In the genomic region with DNA sequence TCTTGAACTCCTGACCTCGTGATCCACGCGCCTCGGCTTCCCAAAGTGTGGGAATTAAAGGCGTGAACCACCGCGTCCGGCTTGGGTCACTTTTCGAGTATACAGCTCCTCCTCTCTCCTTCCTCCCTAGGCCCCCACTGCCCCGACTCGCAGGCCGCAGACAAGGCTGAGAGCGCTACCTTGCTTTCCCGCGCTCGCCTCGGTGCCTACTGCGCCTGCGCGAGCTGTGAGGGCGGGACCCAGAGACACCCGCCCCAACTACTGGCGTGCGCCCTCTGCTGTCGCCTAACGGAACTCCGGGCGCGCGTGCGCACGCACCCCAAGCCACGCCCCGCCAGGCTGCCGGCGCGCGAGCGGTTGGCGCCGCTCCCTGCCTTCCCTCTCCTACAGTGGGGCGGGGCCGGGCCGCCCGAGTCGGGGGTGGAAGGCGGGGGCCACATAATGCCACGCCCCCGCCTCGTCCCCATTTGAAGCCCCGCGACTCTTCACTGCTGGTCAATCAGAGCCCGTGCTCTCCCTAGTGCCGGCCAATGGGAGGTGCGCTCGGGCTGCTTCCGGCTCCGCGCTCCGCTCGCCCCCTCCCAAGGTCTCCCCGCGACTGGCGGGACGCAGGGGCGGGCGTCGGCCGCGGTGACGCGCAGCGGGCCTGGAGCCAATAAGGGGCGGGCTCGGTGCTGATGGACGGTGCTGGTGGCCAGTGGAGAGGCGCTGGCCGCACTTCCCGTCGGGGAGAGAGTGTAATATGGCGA, we compare ENCODE assay signal across 1 cellular context.
TF ChIP-seq lines count a peak whose summit lies in the region.

A gene (plus strand): TSS at position 730 of the 749 bp plus-strand sequence. CDS start 13 bp downstream, at position 743.

TF ChIP-seq in HepG2, 621 proteins besides CTCF, POLR2A, EP300 and RAD21 (continued from another document and continues in another):
- TF ChIP-seq, protein P1, sequence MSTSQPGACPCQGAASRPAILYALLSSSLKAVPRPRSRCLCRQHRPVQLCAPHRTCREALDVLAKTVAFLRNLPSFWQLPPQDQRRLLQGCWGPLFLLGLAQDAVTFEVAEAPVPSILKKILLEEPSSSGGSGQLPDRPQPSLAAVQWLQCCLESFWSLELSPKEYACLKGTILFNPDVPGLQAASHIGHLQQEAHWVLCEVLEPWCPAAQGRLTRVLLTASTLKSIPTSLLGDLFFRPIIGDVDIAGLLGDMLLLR (CRISPR knock-in tag; IDR thresholded peaks at IDR 0.05), result peak; percentile 37; the same call in 1 of the 2 replicates
- TF ChIP-seq ZNF547 (CRISPR knock-in tag; IDR thresholded peaks at IDR 0.05), result peak; percentile 60; the same call in 1 of the 2 replicates
- no peak for TF ChIP-seq NR2F6 (IDR thresholded peaks at IDR 0.05)
- no peak for TF ChIP-seq NR2F6 (CRISPR knock-in tag; IDR thresholded peaks at IDR 0.05)
- TF ChIP-seq SP5 (CRISPR knock-in tag; IDR thresholded peaks at IDR 0.05; ENCODE audit: borderline replicate concordance, low read depth), result peak; percentile 89
- TF ChIP-seq ZNF160 (CRISPR knock-in tag; IDR thresholded peaks at IDR 0.05), result peak; percentile 51; the same call in 1 of the 2 replicates
- TF ChIP-seq, protein P2, sequence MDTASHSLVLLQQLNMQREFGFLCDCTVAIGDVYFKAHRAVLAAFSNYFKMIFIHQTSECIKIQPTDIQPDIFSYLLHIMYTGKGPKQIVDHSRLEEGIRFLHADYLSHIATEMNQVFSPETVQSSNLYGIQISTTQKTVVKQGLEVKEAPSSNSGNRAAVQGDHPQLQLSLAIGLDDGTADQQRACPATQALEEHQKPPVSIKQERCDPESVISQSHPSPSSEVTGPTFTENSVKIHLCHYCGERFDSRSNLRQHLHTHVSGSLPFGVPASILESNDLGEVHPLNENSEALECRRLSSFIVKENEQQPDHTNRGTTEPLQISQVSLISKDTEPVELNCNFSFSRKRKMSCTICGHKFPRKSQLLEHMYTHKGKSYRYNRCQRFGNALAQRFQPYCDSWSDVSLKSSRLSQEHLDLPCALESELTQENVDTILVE (CRISPR knock-in tag; IDR thresholded peaks at IDR 0.05), result peak; percentile 59; the same call in 1 of the 2 replicates
- TF ChIP-seq, protein P3, sequence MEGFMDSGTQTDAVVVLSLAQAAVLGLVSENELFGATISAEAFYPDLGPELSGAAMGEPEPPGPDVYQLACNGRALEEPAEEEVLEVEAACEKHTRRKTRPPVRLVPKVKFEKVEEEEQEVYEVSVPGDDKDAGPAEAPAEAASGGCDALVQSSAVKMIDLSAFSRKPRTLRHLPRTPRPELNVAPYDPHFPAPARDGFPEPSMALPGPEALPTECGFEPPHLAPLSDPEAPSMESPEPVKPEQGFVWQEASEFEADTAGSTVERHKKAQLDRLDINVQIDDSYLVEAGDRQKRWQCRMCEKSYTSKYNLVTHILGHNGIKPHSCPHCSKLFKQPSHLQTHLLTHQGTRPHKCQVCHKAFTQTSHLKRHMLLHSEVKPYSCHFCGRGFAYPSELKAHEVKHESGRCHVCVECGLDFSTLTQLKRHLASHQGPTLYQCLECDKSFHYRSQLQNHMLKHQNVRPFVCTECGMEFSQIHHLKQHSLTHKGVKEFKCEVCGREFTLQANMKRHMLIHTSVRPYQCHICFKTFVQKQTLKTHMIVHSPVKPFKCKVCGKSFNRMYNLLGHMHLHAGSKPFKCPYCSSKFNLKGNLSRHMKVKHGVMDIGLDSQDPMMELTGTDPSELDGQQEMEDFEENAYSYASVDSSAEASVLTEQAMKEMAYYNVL (CRISPR knock-in tag; IDR thresholded peaks at IDR 0.05; ENCODE audit: borderline replicate concordance), result peak; percentile 69; the same call in 1 of the 2 replicates
- TF ChIP-seq, protein P4, sequence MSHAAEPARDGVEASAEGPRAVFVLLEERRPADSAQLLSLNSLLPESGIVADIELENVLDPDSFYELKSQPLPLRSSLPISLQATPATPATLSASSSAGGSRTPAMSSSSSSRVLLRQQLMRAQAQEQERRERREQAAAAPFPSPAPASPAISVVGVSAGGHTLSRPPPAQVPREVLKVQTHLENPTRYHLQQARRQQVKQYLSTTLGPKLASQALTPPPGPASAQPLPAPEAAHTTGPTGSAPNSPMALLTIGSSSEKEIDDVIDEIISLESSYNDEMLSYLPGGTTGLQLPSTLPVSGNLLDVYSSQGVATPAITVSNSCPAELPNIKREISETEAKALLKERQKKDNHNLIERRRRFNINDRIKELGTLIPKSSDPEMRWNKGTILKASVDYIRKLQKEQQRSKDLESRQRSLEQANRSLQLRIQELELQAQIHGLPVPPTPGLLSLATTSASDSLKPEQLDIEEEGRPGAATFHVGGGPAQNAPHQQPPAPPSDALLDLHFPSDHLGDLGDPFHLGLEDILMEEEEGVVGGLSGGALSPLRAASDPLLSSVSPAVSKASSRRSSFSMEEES (CRISPR knock-in tag; IDR thresholded peaks at IDR 0.05), result 0 out of 2 replicates have a peak, but pooled peaks have one; percentile 35
- TF ChIP-seq, protein P5, sequence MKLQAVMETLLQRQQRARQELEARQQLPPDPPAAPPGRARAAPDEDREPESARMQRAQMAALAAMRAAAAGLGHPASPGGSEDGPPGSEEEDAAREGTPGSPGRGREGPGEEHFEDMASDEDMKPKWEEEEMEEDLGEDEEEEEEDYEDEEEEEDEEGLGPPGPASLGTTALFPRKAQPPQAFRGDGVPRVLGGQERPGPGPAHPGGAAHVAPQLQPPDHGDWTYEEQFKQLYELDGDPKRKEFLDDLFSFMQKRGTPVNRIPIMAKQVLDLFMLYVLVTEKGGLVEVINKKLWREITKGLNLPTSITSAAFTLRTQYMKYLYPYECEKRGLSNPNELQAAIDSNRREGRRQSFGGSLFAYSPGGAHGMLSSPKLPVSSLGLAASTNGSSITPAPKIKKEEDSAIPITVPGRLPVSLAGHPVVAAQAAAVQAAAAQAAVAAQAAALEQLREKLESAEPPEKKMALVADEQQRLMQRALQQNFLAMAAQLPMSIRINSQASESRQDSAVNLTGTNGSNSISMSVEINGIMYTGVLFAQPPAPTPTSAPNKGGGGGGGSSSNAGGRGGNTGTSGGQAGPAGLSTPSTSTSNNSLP (IDR thresholded peaks at IDR 0.05; ENCODE audit: low read depth, low read length), result no peak; the same call in 1 of the 2 replicates
- no peak for TF ChIP-seq HOXA7 (CRISPR knock-in tag; IDR thresholded peaks at IDR 0.05)
- TF ChIP-seq, protein P6, sequence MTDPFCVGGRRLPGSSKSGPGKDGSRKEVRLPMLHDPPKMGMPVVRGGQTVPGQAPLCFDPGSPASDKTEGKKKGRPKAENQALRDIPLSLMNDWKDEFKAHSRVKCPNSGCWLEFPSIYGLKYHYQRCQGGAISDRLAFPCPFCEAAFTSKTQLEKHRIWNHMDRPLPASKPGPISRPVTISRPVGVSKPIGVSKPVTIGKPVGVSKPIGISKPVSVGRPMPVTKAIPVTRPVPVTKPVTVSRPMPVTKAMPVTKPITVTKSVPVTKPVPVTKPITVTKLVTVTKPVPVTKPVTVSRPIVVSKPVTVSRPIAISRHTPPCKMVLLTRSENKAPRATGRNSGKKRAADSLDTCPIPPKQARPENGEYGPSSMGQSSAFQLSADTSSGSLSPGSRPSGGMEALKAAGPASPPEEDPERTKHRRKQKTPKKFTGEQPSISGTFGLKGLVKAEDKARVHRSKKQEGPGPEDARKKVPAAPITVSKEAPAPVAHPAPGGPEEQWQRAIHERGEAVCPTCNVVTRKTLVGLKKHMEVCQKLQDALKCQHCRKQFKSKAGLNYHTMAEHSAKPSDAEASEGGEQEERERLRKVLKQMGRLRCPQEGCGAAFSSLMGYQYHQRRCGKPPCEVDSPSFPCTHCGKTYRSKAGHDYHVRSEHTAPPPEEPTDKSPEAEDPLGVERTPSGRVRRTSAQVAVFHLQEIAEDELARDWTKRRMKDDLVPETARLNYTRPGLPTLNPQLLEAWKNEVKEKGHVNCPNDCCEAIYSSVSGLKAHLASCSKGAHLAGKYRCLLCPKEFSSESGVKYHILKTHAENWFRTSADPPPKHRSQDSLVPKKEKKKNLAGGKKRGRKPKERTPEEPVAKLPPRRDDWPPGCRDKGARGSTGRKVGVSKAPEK (CRISPR knock-in tag; IDR thresholded peaks at IDR 0.05; ENCODE audit: borderline replicate concordance), result no peak
- TF ChIP-seq SRF (IDR thresholded peaks at IDR 0.05; ENCODE audit: low read depth, low read length), result peak; percentile 36; the same call in 1 of the 2 replicates
- no peak for TF ChIP-seq ZNF530 (CRISPR knock-in tag; IDR thresholded peaks at IDR 0.05; ENCODE audit: low read depth)
- peak; percentile 91 for TF ChIP-seq ZIK1 (CRISPR knock-in tag; IDR thresholded peaks at IDR 0.05; ENCODE audit: borderline replicate concordance, low read depth)
- TF ChIP-seq, protein P7, sequence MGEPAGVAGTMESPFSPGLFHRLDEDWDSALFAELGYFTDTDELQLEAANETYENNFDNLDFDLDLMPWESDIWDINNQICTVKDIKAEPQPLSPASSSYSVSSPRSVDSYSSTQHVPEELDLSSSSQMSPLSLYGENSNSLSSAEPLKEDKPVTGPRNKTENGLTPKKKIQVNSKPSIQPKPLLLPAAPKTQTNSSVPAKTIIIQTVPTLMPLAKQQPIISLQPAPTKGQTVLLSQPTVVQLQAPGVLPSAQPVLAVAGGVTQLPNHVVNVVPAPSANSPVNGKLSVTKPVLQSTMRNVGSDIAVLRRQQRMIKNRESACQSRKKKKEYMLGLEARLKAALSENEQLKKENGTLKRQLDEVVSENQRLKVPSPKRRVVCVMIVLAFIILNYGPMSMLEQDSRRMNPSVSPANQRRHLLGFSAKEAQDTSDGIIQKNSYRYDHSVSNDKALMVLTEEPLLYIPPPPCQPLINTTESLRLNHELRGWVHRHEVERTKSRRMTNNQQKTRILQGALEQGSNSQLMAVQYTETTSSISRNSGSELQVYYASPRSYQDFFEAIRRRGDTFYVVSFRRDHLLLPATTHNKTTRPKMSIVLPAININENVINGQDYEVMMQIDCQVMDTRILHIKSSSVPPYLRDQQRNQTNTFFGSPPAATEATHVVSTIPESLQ (CRISPR knock-in tag; conservative IDR thresholded peaks at IDR 0.05), result no peak
- TF ChIP-seq PCBP1 (IDR thresholded peaks at IDR 0.05; ENCODE audit: borderline replicate concordance, low read depth, low read length), result no peak
- TF ChIP-seq ZNF788 (CRISPR knock-in tag; IDR thresholded peaks at IDR 0.05; ENCODE audit: borderline replicate concordance), result peak; percentile 73; the same call in 1 of the 2 replicates
- peak; percentile 92 for TF ChIP-seq CCDC6 (CRISPR knock-in tag; IDR thresholded peaks at IDR 0.05)
- no peak for TF ChIP-seq RARG (CRISPR knock-in tag; IDR thresholded peaks at IDR 0.05; ENCODE audit: low read depth)
- no peak for TF ChIP-seq ZSCAN30 (CRISPR knock-in tag; IDR thresholded peaks at IDR 0.05)
- no peak for TF ChIP-seq REXO4 (CRISPR knock-in tag; IDR thresholded peaks at IDR 0.05; ENCODE audit: borderline replicate concordance)
- peak; percentile 77 for TF ChIP-seq GABPA (IDR thresholded peaks at IDR 0.05; ENCODE audit: low read depth, low read length)
- TF ChIP-seq GABPA (CRISPR knock-in tag; IDR thresholded peaks at IDR 0.05; ENCODE audit: low read depth), result peak; percentile 77
- TF ChIP-seq, protein P8, sequence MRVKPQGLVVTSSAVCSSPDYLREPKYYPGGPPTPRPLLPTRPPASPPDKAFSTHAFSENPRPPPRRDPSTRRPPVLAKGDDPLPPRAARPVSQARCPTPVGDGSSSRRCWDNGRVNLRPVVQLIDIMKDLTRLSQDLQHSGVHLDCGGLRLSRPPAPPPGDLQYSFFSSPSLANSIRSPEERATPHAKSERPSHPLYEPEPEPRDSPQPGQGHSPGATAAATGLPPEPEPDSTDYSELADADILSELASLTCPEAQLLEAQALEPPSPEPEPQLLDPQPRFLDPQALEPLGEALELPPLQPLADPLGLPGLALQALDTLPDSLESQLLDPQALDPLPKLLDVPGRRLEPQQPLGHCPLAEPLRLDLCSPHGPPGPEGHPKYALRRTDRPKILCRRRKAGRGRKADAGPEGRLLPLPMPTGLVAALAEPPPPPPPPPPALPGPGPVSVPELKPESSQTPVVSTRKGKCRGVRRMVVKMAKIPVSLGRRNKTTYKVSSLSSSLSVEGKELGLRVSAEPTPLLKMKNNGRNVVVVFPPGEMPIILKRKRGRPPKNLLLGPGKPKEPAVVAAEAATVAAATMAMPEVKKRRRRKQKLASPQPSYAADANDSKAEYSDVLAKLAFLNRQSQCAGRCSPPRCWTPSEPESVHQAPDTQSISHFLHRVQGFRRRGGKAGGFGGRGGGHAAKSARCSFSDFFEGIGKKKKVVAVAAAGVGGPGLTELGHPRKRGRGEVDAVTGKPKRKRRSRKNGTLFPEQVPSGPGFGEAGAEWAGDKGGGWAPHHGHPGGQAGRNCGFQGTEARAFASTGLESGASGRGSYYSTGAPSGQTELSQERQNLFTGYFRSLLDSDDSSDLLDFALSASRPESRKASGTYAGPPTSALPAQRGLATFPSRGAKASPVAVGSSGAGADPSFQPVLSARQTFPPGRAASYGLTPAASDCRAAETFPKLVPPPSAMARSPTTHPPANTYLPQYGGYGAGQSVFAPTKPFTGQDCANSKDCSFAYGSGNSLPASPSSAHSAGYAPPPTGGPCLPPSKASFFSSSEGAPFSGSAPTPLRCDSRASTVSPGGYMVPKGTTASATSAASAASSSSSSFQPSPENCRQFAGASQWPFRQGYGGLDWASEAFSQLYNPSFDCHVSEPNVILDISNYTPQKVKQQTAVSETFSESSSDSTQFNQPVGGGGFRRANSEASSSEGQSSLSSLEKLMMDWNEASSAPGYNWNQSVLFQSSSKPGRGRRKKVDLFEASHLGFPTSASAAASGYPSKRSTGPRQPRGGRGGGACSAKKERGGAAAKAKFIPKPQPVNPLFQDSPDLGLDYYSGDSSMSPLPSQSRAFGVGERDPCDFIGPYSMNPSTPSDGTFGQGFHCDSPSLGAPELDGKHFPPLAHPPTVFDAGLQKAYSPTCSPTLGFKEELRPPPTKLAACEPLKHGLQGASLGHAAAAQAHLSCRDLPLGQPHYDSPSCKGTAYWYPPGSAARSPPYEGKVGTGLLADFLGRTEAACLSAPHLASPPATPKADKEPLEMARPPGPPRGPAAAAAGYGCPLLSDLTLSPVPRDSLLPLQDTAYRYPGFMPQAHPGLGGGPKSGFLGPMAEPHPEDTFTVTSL (CRISPR knock-in tag; IDR thresholded peaks at IDR 0.05; ENCODE audit: borderline replicate concordance), result no peak
- no peak for TF ChIP-seq ZSCAN22 (CRISPR knock-in tag; IDR thresholded peaks at IDR 0.05)
- TF ChIP-seq JUND (CRISPR knock-in tag; IDR thresholded peaks at IDR 0.05), result no peak
- no peak for TF ChIP-seq ZFP37 (CRISPR knock-in tag; IDR thresholded peaks at IDR 0.05; ENCODE audit: borderline replicate concordance)
- TF ChIP-seq, protein P9, sequence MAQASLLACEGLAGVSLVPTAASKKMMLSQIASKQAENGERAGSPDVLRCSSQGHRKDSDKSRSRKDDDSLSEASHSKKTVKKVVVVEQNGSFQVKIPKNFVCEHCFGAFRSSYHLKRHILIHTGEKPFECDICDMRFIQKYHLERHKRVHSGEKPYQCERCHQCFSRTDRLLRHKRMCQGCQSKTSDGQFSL (CRISPR knock-in tag; IDR thresholded peaks at IDR 0.05), result no peak
- TF ChIP-seq, protein P10, sequence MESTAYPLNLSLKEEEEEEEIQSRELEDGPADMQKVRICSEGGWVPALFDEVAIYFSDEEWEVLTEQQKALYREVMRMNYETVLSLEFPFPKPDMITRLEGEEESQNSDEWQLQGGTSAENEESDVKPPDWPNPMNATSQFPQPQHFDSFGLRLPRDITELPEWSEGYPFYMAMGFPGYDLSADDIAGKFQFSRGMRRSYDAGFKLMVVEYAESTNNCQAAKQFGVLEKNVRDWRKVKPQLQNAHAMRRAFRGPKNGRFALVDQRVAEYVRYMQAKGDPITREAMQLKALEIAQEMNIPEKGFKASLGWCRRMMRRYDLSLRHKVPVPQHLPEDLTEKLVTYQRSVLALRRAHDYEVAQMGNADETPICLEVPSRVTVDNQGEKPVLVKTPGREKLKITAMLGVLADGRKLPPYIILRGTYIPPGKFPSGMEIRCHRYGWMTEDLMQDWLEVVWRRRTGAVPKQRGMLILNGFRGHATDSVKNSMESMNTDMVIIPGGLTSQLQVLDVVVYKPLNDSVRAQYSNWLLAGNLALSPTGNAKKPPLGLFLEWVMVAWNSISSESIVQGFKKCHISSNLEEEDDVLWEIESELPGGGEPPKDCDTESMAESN (CRISPR knock-in tag; conservative IDR thresholded peaks at IDR 0.05), result peak; percentile 59
- TF ChIP-seq ZFAT (CRISPR knock-in tag; conservative IDR thresholded peaks at IDR 0.05), result no peak
- TF ChIP-seq ZNF543 (CRISPR knock-in tag; IDR thresholded peaks at IDR 0.05), result no peak
- no peak for TF ChIP-seq ZNF20 (CRISPR knock-in tag; IDR thresholded peaks at IDR 0.05)
- TF ChIP-seq ETV5 (CRISPR knock-in tag; IDR thresholded peaks at IDR 0.05; ENCODE audit: borderline replicate concordance), result peak; percentile 71
